ENCODE assay signal across 21 cellular contexts in genomic region chr4:96093057-96093456, GRCh38.
"Had no signal": no experiment of that assay in that cellular context is flagged by ENCODE, and none has a peak within 500 bp of the region (broad histone marks: within the 10 kb centered on the region; RNA-seq: fewer than 3 reads in every experiment).

No MANE protein-coding gene starts in this region.

- H3K27ac Mint-ChIP-seq: activated naive CD8-positive, alpha-beta T cell treated with anti-CD3 and anti-CD28 coated beads, Interleukin-2, amount 50 U/mL, for 24 hours; activated T-helper 17 cell treated with anti-CD3 and anti-CD28 coated beads, Interleukin-2, amount 50 U/mL, for 72 hours; endodermal cell; naive thymus-derived CD4-positive, alpha-beta T cell; T-helper 2 cell treated with Interferon-gamma antibody and Interleukin-4, amounts not matched to agents 5 μg/mL and 100 μg/mL, for 36 hours had no signal

- H3K4me1 Mint-ChIP-seq: activated naive CD8-positive, alpha-beta T cell treated with anti-CD3 and anti-CD28 coated beads, Interleukin-2, amount 50 U/mL, for 24 hours; activated T-helper 17 cell treated with anti-CD3 and anti-CD28 coated beads, Interleukin-2, amount 50 U/mL, for 72 hours; endodermal cell; naive thymus-derived CD4-positive, alpha-beta T cell had no signal

- H3K4me3 ChIP-seq: breast epithelium, gastrocnemius medialis, heart left ventricle, right atrium auricular region, skin epidermis had no signal

- DNase-seq: activated naive CD4-positive, alpha-beta T cell treated with Interleukin-2 at 50 U/mL for 16 hours; activated naive CD8-positive, alpha-beta T cell treated with anti-CD3 and anti-CD28 coated beads, Interleukin-2, amount 50 U/mL, for 24 hours; aorta; endodermal cell; gastrocnemius medialis; heart left ventricle; left cardiac atrium; mammary epithelial cell; naive thymus-derived CD4-positive, alpha-beta T cell; posterior cingulate gyrus; stimulated activated CD4-positive, alpha-beta T cell treated with anti-CD3 and anti-CD28 coated beads, Interleukin-15, amount 100 ng/mL, for 24 hours; stimulated activated CD4-positive, alpha-beta T cell treated with anti-CD3 and anti-CD28 coated beads, Interleukin-4, amount 100 ng/mL, for 4 hours; stimulated activated CD8-positive, alpha-beta memory T cell treated with anti-CD3 and anti-CD28 coated beads, Interleukin-4, amount 100 ng/mL, for 48 hours; stimulated activated naive CD4-positive, alpha-beta T cell treated with Interleukin-2 at 50 U/mL for 16 hours; trophoblast cell had no signal

- H3K9me3 ChIP-seq: breast epithelium, gastrocnemius medialis, neutrophil, right atrium auricular region had no signal

- H3K36me3 Mint-ChIP-seq: naive thymus-derived CD4-positive, alpha-beta T cell had no signal

- H3K4me3 Mint-ChIP-seq: activated naive CD8-positive, alpha-beta T cell treated with anti-CD3 and anti-CD28 coated beads, Interleukin-2, amount 50 U/mL, for 24 hours; activated T-helper 17 cell treated with anti-CD3 and anti-CD28 coated beads, Interleukin-2, amount 50 U/mL, for 72 hours; endodermal cell; naive thymus-derived CD4-positive, alpha-beta T cell; T-helper 2 cell treated with Interferon-gamma antibody and Interleukin-4, amounts not matched to agents 5 μg/mL and 100 μg/mL, for 36 hours had no signal

- H3K27me3 ChIP-seq: breast epithelium, gastrocnemius medialis, heart left ventricle, neutrophil, right atrium auricular region had no signal

- ATAC-seq: activated naive CD8-positive, alpha-beta T cell treated with anti-CD3 and anti-CD28 coated beads, Interleukin-2, amount 50 U/mL, for 24 hours; activated T-helper 17 cell treated with anti-CD3 and anti-CD28 coated beads, Interleukin-2, amount 50 U/mL, for 72 hours; gastrocnemius medialis; heart left ventricle; left cardiac atrium; naive thymus-derived CD4-positive, alpha-beta T cell had no signal

- H3K9me3 Mint-ChIP-seq: activated T-helper 17 cell treated with anti-CD3 and anti-CD28 coated beads, Interleukin-2, amount 50 U/mL, for 72 hours; endodermal cell; T-helper 2 cell treated with Interferon-gamma antibody and Interleukin-4, amounts not matched to agents 5 μg/mL and 100 μg/mL, for 36 hours had no signal

- H3K36me3 ChIP-seq: gastrocnemius medialis, heart left ventricle, neutrophil, right atrium auricular region had no signal

- H3K27me3 Mint-ChIP-seq: activated naive CD8-positive, alpha-beta T cell treated with anti-CD3 and anti-CD28 coated beads, Interleukin-2, amount 50 U/mL, for 24 hours; activated T-helper 17 cell treated with anti-CD3 and anti-CD28 coated beads, Interleukin-2, amount 50 U/mL, for 72 hours; naive thymus-derived CD4-positive, alpha-beta T cell had no signal

- H3K4me1 ChIP-seq: breast epithelium, gastrocnemius medialis, right atrium auricular region had no signal
